In genomic region chr16:57722651-57723050, GRCh38 we compare ENCODE assay signal across 1 cellular context.
TF ChIP-seq lines count a peak whose summit lies in the region.

No MANE protein-coding gene starts in this region.

TF ChIP-seq in H1, 55 proteins besides CTCF, POLR2A, EP300 and RAD21:
- TF ChIP-seq SIX5 (IDR thresholded peaks at IDR 0.05; ENCODE audit: low read depth, low read length), result no peak
- no peak for TF ChIP-seq CBX5 (IDR thresholded peaks at IDR 0.05; ENCODE audit: low read depth, low read length)
- TF ChIP-seq TAF7 (optimal IDR thresholded peaks at IDR 0.05; ENCODE audit: borderline replicate concordance, low read depth, low read length), result no peak
- TF ChIP-seq RFX5 (IDR thresholded peaks at IDR 0.05; ENCODE audit: borderline replicate concordance, low read depth, low read length), result no peak
- TF ChIP-seq GTF2F1 (IDR thresholded peaks at IDR 0.05; ENCODE audit: borderline replicate concordance, low read depth, low read length), result no peak
- TF ChIP-seq EZH2 (IDR thresholded peaks at IDR 0.05; ENCODE audit: low read depth, low read length, severe bottlenecking), result no peak
- no peak for TF ChIP-seq SP4 (IDR thresholded peaks at IDR 0.05; ENCODE audit: low read length)
- no peak for TF ChIP-seq ASH2L (IDR thresholded peaks at IDR 0.05; ENCODE audit: low read length)
- TF ChIP-seq ATF2 (IDR thresholded peaks at IDR 0.05; ENCODE audit: low read length), result no peak
- TF ChIP-seq CREB1 (IDR thresholded peaks at IDR 0.05), result no peak
- no peak for TF ChIP-seq SUZ12 (IDR thresholded peaks at IDR 0.05; ENCODE audit: low read length)
- TF ChIP-seq ZNF274 (IDR thresholded peaks at IDR 0.05; ENCODE audit: borderline replicate concordance, extremely low read depth, low read length), result no peak
- no peak for TF ChIP-seq YY1 (IDR thresholded peaks at IDR 0.05; ENCODE audit: low read depth, low read length)
- TF ChIP-seq TBP (IDR thresholded peaks at IDR 0.05; ENCODE audit: low read depth, low read length), result no peak
- TF ChIP-seq CTBP2 (IDR thresholded peaks at IDR 0.05; ENCODE audit: borderline replicate concordance, insufficient read depth, insufficient read length, low read length), result no peak
